Comparison of ENCODE assay signal across 22 cellular contexts in the genomic region with DNA sequence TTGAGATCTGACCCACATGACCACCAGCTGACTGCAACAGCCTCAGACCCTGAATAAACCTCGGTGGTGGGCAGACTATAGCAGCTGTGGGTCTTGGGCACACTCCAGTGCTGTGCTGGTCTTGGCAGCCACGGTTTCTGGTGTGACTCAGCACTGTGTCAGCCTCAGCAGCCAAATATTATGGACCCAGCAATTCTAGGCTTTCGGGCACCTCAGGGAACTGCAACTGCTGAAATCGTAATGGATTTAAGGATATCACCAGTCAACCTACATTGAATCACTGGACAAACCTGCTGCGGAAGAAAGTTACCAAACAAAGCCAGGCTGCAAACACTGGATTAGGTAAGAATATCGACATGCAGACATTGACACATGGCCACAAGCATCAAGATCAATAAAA. TPM values are rescaled to one million over a fixed set of nuclear protein-coding genes. Genes with fewer than 3 reads are reported as not detected.
DNase-seq lines count a peak whose midpoint lies in the region; ATAC-seq and TF ChIP-seq lines count a peak whose summit lies in the region.
"Had no signal": no experiment of that assay in that cellular context is flagged by ENCODE, and none has a peak within 500 bp of the region (broad histone marks: within the 10 kb centered on the region; RNA-seq: fewer than 3 reads in every experiment).

No MANE protein-coding gene starts in this region.

- H3K27me3 ChIP-seq in MG63, result no peaks in the 10 kb centered on the region
- no peaks in the 10 kb centered on the region for H3K27me3 ChIP-seq in H7 (ENCODE audit: control insufficient read depth, insufficient read depth, low read length)
- H3K27me3 ChIP-seq: cardiac muscle cell had no signal

- in situ Hi-C loops in astrocyte of the spinal cord (cut with HindIII; ENCODE audit: low sequenced_read_pairs), result no loop called here

- H3K9me3 ChIP-seq in MG63, result no peaks in the 10 kb centered on the region
- H3K9me3 ChIP-seq: mucosa of descending colon, thoracic aorta had no signal

- H3K36me3 ChIP-seq in MG63 (no peaks in the 10 kb centered on the region), H7 (replicated peaks; ENCODE audit: control insufficient read depth, insufficient read depth, low read length) (no peaks in the 10 kb centered on the region)
- H3K36me3 ChIP-seq: cardiac muscle cell, thoracic aorta, WERI-Rb-1 had no signal

- TF ChIP-seq CTCF in astrocyte of the spinal cord (IDR thresholded peaks at IDR 0.05; ENCODE audit: low read depth, low read length), result no peak
- no peak for TF ChIP-seq CTCF in GM10248 (IDR thresholded peaks at IDR 0.05; ENCODE audit: control extremely low read depth, extremely low read depth, low read depth, missing control alignments)

- no peak overlapping the region for H3K4me3 ChIP-seq in MG63
- no peak overlapping the region for H3K4me3 ChIP-seq in astrocyte of the spinal cord (ENCODE audit: low read depth, low read length)
- H3K4me3 ChIP-seq in H7 (ENCODE audit: insufficient read depth, low read depth, low read length), result no peak overlapping the region
- H3K4me3 ChIP-seq: cardiac muscle cell, dorsolateral prefrontal cortex, mucosa of descending colon, thoracic aorta had no signal

- no peak for ATAC-seq in GM21390 (IDR thresholded peaks at IDR 0.05; ENCODE audit: unreplicated experiment)
- ATAC-seq: left ventricle myocardium superior, mucosa of descending colon had no signal

- POLR2A ChIA-PET in GM10248 (lab: Yijun Ruan, JAX), result no interaction called here

- DNase-seq in EH (ENCODE audit: low read depth), result peak; percentile 16
- peak; percentile 69 for DNase-seq in MG63
- DNase-seq in astrocyte of the spinal cord (ENCODE audit: low read depth, low spot score), result peak; percentile 66
- DNase-seq in kidney tubule cell (ENCODE audit: low spot score), result peak; percentile 42
- DNase-seq in GM10248 (ENCODE audit: extremely low spot score), result no peak
- no peak for DNase-seq in H7
- DNase-seq in DMS 273 (lab: John Stamatoyannopoulos, UW; ENCODE audit: unreplicated experiment), result no peak
- DNase-seq: activated CD4-positive, alpha-beta T cell treated with anti-CD3 and anti-CD28 coated beads, Interleukin-2, amount 50 U/mL, for 48 hours; activated naive CD4-positive, alpha-beta T cell treated with anti-CD3 and anti-CD28 coated beads, Interleukin-2, amount 50 U/mL, for 16 hours; DMS79 treated with DMSO at 0.1 percent for 48 hours; dorsolateral prefrontal cortex; glutamatergic neuron; left ventricle myocardium superior; mucosa of descending colon; NCI-H1105 treated with DMSO at 0.1 percent for 48 hours; SIG-M5; WERI-Rb-1 had no signal

- CTCF ChIA-PET in GM10248 (lab: Yijun Ruan, JAX), result no interaction called here

RNA-seq across cellular contexts. Expression of a gene that starts 10.5 kb away (rescaled TPM):
- not detected in 2 replicates for total RNA-seq in MG63 (2014; rRNA removed; shearing (Covaris generic); ENCODE audit: low replicate concordance)
- not detected in 2 replicates for total RNA-seq in H7 (2014; rRNA removed; shearing (Covaris generic))
- total RNA-seq: cardiac muscle cell, dorsolateral prefrontal cortex, epithelial cell of proximal tubule, HT-29, left ventricle myocardium superior, mucosa of descending colon, thoracic aorta had no signal

Comparison
In these comparisons a context has a peak if more than half of its experiments do, and no peak if none do; other contexts are left out.
1. DNase-seq: peak in EH (single experiment), MG63 (single experiment), astrocyte of the spinal cord (single experiment) and kidney tubule cell (single experiment); none in GM10248 (single experiment), H7 (single experiment) and DMS 273 (single experiment).